Comparison of ENCODE assay signal across 22 cellular contexts in the genomic region with DNA sequence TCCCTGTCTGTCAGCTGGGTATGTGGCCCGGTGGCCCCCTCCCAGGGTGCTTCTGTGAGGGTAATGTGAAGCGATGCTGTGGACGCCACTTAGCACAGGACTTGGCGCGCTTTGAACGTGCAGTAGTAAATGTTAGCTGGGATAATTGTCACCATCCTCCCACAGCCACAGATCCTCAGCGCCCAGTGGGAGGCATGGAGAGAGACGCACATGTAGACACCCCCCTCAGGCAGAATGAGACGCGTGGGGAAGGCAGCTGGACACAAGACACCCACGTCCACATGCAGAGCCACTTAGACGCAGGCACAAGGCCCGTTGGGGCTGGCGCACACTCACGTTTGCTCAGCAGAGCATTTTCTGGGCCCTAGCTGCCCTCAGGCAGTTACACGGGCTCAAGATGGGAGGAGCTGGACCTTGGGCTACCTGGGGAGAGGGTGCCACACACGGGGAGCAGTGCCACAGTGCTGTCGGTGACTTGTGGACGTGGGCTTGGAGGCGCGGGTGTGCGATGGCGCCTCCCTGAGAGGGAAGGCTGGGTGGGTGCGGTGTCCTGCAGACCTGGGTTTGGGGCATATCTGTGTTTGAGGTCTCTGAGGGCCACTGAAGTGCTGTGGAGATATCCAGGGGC. TPM values are rescaled to one million over a fixed set of nuclear protein-coding genes. Genes with fewer than 3 reads are reported as not detected.
"Had no signal": no experiment of that assay in that cellular context is flagged by ENCODE, and none has a peak within 500 bp of the region (broad histone marks: within the 10 kb centered on the region; RNA-seq: fewer than 3 reads in every experiment).

No MANE protein-coding gene starts in this region.

- ATAC-seq: gastroesophageal sphincter; left cardiac atrium; left ventricle myocardium superior; natural killer cell; stimulated activated effector memory CD8-positive, alpha-beta T cell treated with anti-CD3 and anti-CD28 coated beads, Interleukin-12 subunit alpha, Interleukin-12 subunit beta, amount 100 ng/mL, for 72 hours; stimulated activated naive CD8-positive, alpha-beta T cell treated with anti-CD3 and anti-CD28 coated beads, Interleukin-15, Interleukin-2, amounts not matched to agents 100 U/mL and 50 U/mL, for 24 hours had no signal

- H3K9me3 ChIP-seq: colonic mucosa, esophagus squamous epithelium, gastroesophageal sphincter, suprapubic skin, thyroid gland, vagina had no signal

- H3K27me3 ChIP-seq: colonic mucosa, neural progenitor cell, thyroid gland, vagina had no signal

- H3K36me3 ChIP-seq: colonic mucosa, esophagus squamous epithelium, gastroesophageal sphincter, neural progenitor cell, suprapubic skin, thyroid gland, vagina had no signal

- H3K27ac ChIP-seq: colonic mucosa, esophagus squamous epithelium, neural progenitor cell, parathyroid adenoma, suprapubic skin, thyroid gland, vagina had no signal

- DNase-seq: colonic mucosa; dermis blood vessel endothelial cell; esophagus squamous epithelium; foreskin fibroblast; immature natural killer cell; left cardiac atrium; left ventricle myocardium superior; mammary epithelial cell; natural killer cell; small intestine; stimulated activated CD4-positive, alpha-beta T cell treated with anti-CD3 and anti-CD28 coated beads, Interleukin-2, amount 100 ng/mL, for 48 hours; stimulated activated CD8-positive, alpha-beta memory T cell treated with anti-CD3 and anti-CD28 coated beads, Interleukin-4, amount 100 ng/mL, for 48 hours; stimulated activated naive CD8-positive, alpha-beta T cell treated with anti-CD3 and anti-CD28 coated beads, Interleukin-15, Interleukin-2, amounts not matched to agents 100 U/mL and 50 U/mL, for 24 hours; thyroid gland had no signal

- H3K4me3 ChIP-seq: colonic mucosa, esophagus squamous epithelium, gastroesophageal sphincter, neural progenitor cell, suprapubic skin, thyroid gland, vagina had no signal

- H3K4me1 ChIP-seq: colonic mucosa, neural progenitor cell, parathyroid adenoma had no signal

RNA-seq across cellular contexts. Expression of gene ADCYAP1R1, which starts 26.4 kb away (rescaled TPM):
- total RNA-seq: dermis blood vessel endothelial cell, epithelial cell of proximal tubule, mammary epithelial cell, myocyte, natural killer cell had no signal
